Comparison of ENCODE assay signal across 15 cellular contexts in the genomic region with DNA sequence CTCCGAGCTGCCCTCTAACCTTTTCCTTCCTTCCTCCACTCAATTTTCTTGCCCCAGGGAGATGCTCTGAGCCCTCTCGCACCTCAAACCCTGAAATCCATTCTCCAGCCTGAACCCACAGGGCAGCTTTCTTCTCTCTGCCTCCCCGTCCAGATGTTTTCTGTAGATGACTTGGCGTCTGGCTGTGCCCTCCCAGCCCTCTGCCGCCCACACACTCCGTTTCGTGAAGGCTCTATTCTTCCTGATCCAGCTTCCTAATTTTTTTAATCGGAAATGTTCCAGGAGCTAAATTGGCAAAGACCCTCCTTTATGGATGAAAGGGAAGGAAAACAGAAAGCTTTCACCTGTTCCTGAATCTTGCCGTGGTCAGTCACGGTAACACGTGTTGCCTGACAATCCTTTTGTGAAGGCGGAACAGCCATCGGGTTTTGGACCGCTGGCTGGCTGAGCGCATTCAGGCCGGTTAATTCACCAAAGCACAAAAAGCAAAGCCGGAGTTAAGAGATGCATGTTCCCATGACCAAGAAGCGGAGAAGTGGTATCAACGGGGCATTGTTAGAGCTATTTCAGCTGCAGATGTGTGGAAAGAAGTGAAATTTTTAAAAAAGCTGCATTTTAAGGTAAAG.
DNase-seq lines count a peak whose midpoint lies in the region; ATAC-seq and TF ChIP-seq lines count a peak whose summit lies in the region.
"Had no signal": no experiment of that assay in that cellular context is flagged by ENCODE, and none has a peak within 500 bp of the region (broad histone marks: within the 10 kb centered on the region; RNA-seq: fewer than 3 reads in every experiment).

No MANE protein-coding gene starts in this region.

- H3K4me1 ChIP-seq in BLaER1 (peaks cover 96% of the 10 kb centered on the region), PC-9 (replicated peaks; ENCODE audit: insufficient read depth) (no peaks in the 10 kb centered on the region)

- TF ChIP-seq CTCF in brain (conservative IDR thresholded peaks at IDR 0.05): no peak
- no peak for TF ChIP-seq CTCF in nephron (IDR thresholded peaks at IDR 0.05; ENCODE audit: unreplicated experiment in 3 of 3)
- no peak for TF ChIP-seq CTCF in PC-9 (conservative IDR thresholded peaks at IDR 0.05)

- H3K9me3 Mint-ChIP-seq in brain: peaks cover 0 to 23% (median 10%) of the 10 kb centered on the region in 5 experiments
- peaks cover 2% of the 10 kb centered on the region for H3K9me3 Mint-ChIP-seq in nephron

- no peaks in the 10 kb centered on the region; the same call in 1 of the 2 replicates for H3F3A ChIP-seq in PC-9 (ENCODE audit: insufficient read depth, low read depth)

- H3K27me3 ChIP-seq in BLaER1 (no peaks in the 10 kb centered on the region), PC-9 (ENCODE audit: insufficient read depth, low read depth) (peaks cover 91% of the 10 kb centered on the region)

- H3K9ac ChIP-seq in BLaER1: no peak overlapping the region

- H3K27ac Mint-ChIP-seq in brain (peak overlapping the region in 3 of 5 experiments; percentile 45 to 86 (median 70)), nephron (peak overlapping the region; percentile 37 to 72 (median 63))

- no peaks in the 10 kb centered on the region for H3K36me3 Mint-ChIP-seq in brain
- no peaks in the 10 kb centered on the region for H3K36me3 Mint-ChIP-seq in nephron (ENCODE audit: low read depth)

- CTCF ChIA-PET in PC-9 (lab: Charles Lee): interaction anchor here (0.6 kb wide), 1 partner anchor 27 kb away, joined by 7 read pairs; no protein-coding TSS in a partner anchor

- H3K9me3 ChIP-seq in BLaER1: peaks cover 2% of the 10 kb centered on the region
- H3K9me3 ChIP-seq in PC-9 (ENCODE audit: insufficient read depth, low read depth): no peaks in the 10 kb centered on the region

- H3K27me3 Mint-ChIP-seq in brain (peaks cover 18% of the 10 kb centered on the region), nephron (ENCODE audit: low read depth) (peaks cover 51% of the 10 kb centered on the region)

- H3K4me2 ChIP-seq in BLaER1: peak overlapping the region; percentile 75
- H3K4me2 ChIP-seq in PC-9: no peak overlapping the region

- intact Hi-C loops in PC-9 (cut with micrococcal nuclease; ENCODE audit: unreplicated experiment): no loop called here

- DNase-seq in COLO829 (ENCODE audit: low spot score) (peak; percentile 35), PC-9 (no peak)
- DNase-seq in activated CD4-positive, CD25-positive, alpha-beta regulatory T cell treated with anti-CD3 and anti-CD28 coated beads, Interleukin-2, amount 50 U/mL, for 72 hours: no peak
- DNase-seq: COR-L47, NCI-H146, NCI-H2081 treated with DMSO at 0.1 percent for 48 hours, NCI-H510A, NCI-H82, SHP77 had no signal

- peaks cover 53% of the 10 kb centered on the region for H3K4me1 Mint-ChIP-seq in brain
- H3K4me1 Mint-ChIP-seq in nephron: peaks cover 48% of the 10 kb centered on the region

- H4K20me1 ChIP-seq in BLaER1 (no peaks in the 10 kb centered on the region), PC-9 (ENCODE audit: insufficient read depth) (no peaks in the 10 kb centered on the region; the same call in 1 of the 2 replicates)

- H3K9me2 ChIP-seq in PC-9 (ENCODE audit: insufficient read depth): no peaks in the 10 kb centered on the region

- H3K4me3 Mint-ChIP-seq in brain (peak overlapping the region in 4 of 5 experiments; percentile 4 to 61 (median 48)), nephron (peak overlapping the region in 2 of 3 experiments; percentile 6 to 11)

- no peaks in the 10 kb centered on the region for H3K36me3 ChIP-seq in BLaER1
- H3K36me3 ChIP-seq in PC-9 (ENCODE audit: low read depth): no peaks in the 10 kb centered on the region

- H3K79me2 ChIP-seq in PC-9 (ENCODE audit: low read depth): no peaks in the 10 kb centered on the region

- BruUV-seq in PC-9 (replicated peaks; lab: Mats Ljungman, UMichigan): no TSS peak

- H3K4me3 ChIP-seq in BLaER1 (no peak overlapping the region), PC-9 (no peak overlapping the region)

- POLR2A ChIA-PET in PC-9 (lab: Charles Lee; ENCODE audit: unreplicated experiment): no interaction called here

- no peak for ATAC-seq in HG02885 (IDR thresholded peaks at IDR 0.05; ENCODE audit: poor library complexity, unreplicated experiment)
- ATAC-seq: HCT116, Panc1 had no signal

- H3K27ac ChIP-seq in BLaER1 (no peak overlapping the region), PC-9 (no peak overlapping the region)

- no peak overlapping the region for H2AFZ ChIP-seq in PC-9
